Comparison of ENCODE assay signal across 7 cellular contexts in genomic region chr4:143856017-143856557, GRCh38. TPM values are rescaled to one million over a fixed set of nuclear protein-coding genes. Genes with fewer than 3 reads are reported as not detected.
"Had no signal": no experiment of that assay in that cellular context is flagged by ENCODE, and none has a peak within 500 bp of the region (broad histone marks: within the 10 kb centered on the region; RNA-seq: fewer than 3 reads in every experiment).

No MANE protein-coding gene starts in this region.

RNA-seq across cellular contexts. Expression of gene GYPE, which starts 49.3 kb away (rescaled TPM):
- total RNA-seq: activated CD4-positive, alpha-beta T cell treated with anti-CD3 and anti-CD28 coated beads, Interleukin-2, amount 10 ng/mL, durations not matched to agents 24 days and 14 days; ascending aorta; cardiac muscle cell; endothelial cell of umbilical vein; esophagus squamous epithelium; glomerular endothelial cell; T-helper 1 cell treated with Interleukin-12 subunit alpha and Interleukin-12 subunit beta and Interleukin-4 antibody, amounts not matched to agents 30 ng/mL and 1 ng/mL, for 36 hours had no signal
